In the genomic region with DNA sequence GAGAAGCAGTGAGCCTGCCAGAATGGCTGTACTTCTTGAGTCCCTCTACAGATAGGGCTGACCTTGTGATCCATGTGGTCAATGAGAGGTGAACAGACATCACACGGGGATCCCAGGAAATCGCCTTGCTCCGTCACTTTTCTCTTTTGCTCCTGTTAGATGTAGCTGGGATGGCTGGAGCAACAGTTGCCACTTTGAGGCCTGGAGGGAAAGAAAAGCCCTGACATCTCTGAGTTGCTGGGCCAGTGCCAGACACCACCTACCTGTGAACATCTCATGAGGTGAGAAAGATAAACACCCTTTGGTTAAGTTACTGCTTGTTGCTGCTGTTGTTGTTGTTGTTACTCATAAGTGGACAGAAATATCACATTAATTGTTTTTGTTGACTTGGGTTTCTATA, we compare ENCODE assay signal across 30 cellular contexts.
"Had no signal": no experiment of that assay in that cellular context is flagged by ENCODE, and none has a peak within 500 bp of the region (broad histone marks: within the 10 kb centered on the region; RNA-seq: fewer than 3 reads in every experiment).

No MANE protein-coding gene starts in this region.

- FAIRE-seq: bronchial epithelial cell had no signal

- H3K9me3 ChIP-seq: ascending aorta, body of pancreas, SJCRH30 had no signal

- H3K4me3 ChIP-seq: ascending aorta, body of pancreas, SJCRH30 had no signal

- ATAC-seq: activated CD8-positive, alpha-beta T cell treated with anti-CD3 and anti-CD28 coated beads, Interleukin-2, amount 10 ng/mL, durations not matched to agents 7 days and 5 days; activated naive CD4-positive, alpha-beta T cell treated with anti-CD3 and anti-CD28 coated beads, Interleukin-2, amount 50 U/mL, for 72 hours; activated naive CD8-positive, alpha-beta T cell treated with anti-CD3 and anti-CD28 coated beads, Interleukin-2, amount 50 U/mL, for 24 hours; activated T-cell treated with anti-CD3 and anti-CD28 coated beads, Interleukin-2, amount 50 U/mL, for 4 hours; body of pancreas; Panc1; T-helper 17 cell; WTC11 had no signal

- H3K27me3 ChIP-seq: ascending aorta, body of pancreas, SJCRH30 had no signal

- H3K27ac ChIP-seq: ascending aorta, body of pancreas, RWPE1, SJCRH30 had no signal

- H3K36me3 ChIP-seq: ascending aorta, SJCRH30 had no signal

- DNase-seq: activated CD4-positive, alpha-beta T cell treated with anti-CD3 and anti-CD28 coated beads for 48 hours; activated CD4-positive, alpha-beta T cell treated with anti-CD3 and anti-CD28 coated beads, Interleukin-2, amount 50 U/mL, for 4 hours; activated CD4-positive, CD25-positive, alpha-beta regulatory T cell treated with anti-CD3 and anti-CD28 coated beads, Interleukin-2, amount 50 U/mL, for 72 hours; activated CD8-positive, alpha-beta T cell treated with anti-CD3 and anti-CD28 coated beads, Interleukin-2, amount 10 ng/mL, durations not matched to agents 7 days and 5 days; activated effector memory CD4-positive, alpha-beta T cell treated with anti-CD3 and anti-CD28 coated beads, Interleukin-2, amount 50 U/mL, for 16 hours; activated naive CD4-positive, alpha-beta T cell treated with Interleukin-2 at 50 U/mL for 16 hours; activated naive CD8-positive, alpha-beta T cell treated with anti-CD3 and anti-CD28 coated beads, Interleukin-2, amount 50 U/mL, for 24 hours; activated T-cell treated with anti-CD3 and anti-CD28 coated beads, Interleukin-2, amount 50 U/mL, for 4 hours; amniotic stem cell; Karpas-422; MM.1S; NCI-H1105; NCI-H1436; NCI-H1694 treated with DMSO at 0.1 percent for 48 hours; NCI-H2029 treated with DMSO at 0.1 percent for 48 hours; NCI-H345; NCI-H510A; NCI-H526 treated with DMSO at 0.1 percent for 48 hours; NCI-H82; Right ventricle myocardium superior; SJCRH30; T-helper 17 cell; T-helper 9 cell had no signal

- H3K4me1 ChIP-seq: ascending aorta, body of pancreas, SJCRH30 had no signal
